21 cellular contexts compared by ENCODE assay signal in the genomic region with DNA sequence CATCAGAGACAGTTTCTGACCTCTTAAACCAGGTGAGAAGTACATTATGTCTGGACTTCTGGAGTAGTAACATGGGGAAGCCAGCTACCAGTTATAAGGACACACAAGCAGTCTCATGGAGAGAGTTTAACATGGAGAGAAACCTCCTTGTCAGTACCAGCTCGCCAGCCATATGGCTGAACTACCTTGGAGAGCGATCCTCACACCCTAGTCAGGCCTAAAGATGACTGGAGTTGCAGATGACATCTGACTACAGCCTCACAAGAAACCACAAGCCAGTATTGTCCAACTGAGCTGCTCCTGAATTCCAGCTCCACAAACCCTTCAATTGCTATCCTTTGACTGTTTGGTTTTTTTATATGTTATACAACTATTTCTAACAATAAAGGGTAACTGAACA. TPM values are rescaled to one million over a fixed set of nuclear protein-coding genes. Genes with fewer than 3 reads are reported as not detected.
DNase-seq lines count a peak whose midpoint lies in the region; ATAC-seq and TF ChIP-seq lines count a peak whose summit lies in the region.
"Had no signal": no experiment of that assay in that cellular context is flagged by ENCODE, and none has a peak within 500 bp of the region (broad histone marks: within the 10 kb centered on the region; RNA-seq: fewer than 3 reads in every experiment).

No MANE protein-coding gene starts in this region.

- no peaks in the 10 kb centered on the region for H4K20me1 ChIP-seq in DND-41 (ENCODE audit: insufficient read depth, low read length)
- H4K20me1 ChIP-seq: BLaER1 had no signal

- no peaks in the 10 kb centered on the region for H3K27me3 Mint-ChIP-seq in activated T-helper 1 cell treated with anti-CD3 and anti-CD28 coated beads, Interleukin-12 subunit alpha, Interleukin-12 subunit beta, Interleukin-2, Interleukin-4 antibody, amounts not matched to agents 30 ng/mL and 10 ng/mL and 1 ng/mL, durations not matched to agents 14 hours and 24 hours and 36 hours (ENCODE audit: insufficient read depth)
- H3K27me3 Mint-ChIP-seq: activated CD4-positive, alpha-beta T cell treated with anti-CD3 and anti-CD28 coated beads, Interleukin-2, amount 10 ng/mL, durations not matched to agents 24 days and 14 days; activated naive CD4-positive, alpha-beta T cell treated with anti-CD3 and anti-CD28 coated beads, Interleukin-2, amount 10 ng/mL, durations not matched to agents 7 days and 5 days had no signal

- no peak overlapping the region for H3K9ac ChIP-seq in DND-41 (ENCODE audit: low read depth, low read length)
- H3K9ac ChIP-seq: BLaER1 had no signal

- no peaks in the 10 kb centered on the region for H3K79me2 ChIP-seq in DND-41 (ENCODE audit: insufficient read depth, low read length)

- H3K4me3 Mint-ChIP-seq in activated T-helper 1 cell treated with anti-CD3 and anti-CD28 coated beads, Interleukin-12 subunit alpha, Interleukin-12 subunit beta, Interleukin-2, Interleukin-4 antibody, amounts not matched to agents 30 ng/mL and 10 ng/mL and 1 ng/mL, durations not matched to agents 14 hours and 24 hours and 36 hours = no peak overlapping the region
- H3K4me3 Mint-ChIP-seq: activated CD4-positive, alpha-beta T cell treated with anti-CD3 and anti-CD28 coated beads, Interleukin-2, amount 10 ng/mL, durations not matched to agents 24 days and 14 days; activated naive CD4-positive, alpha-beta T cell treated with anti-CD3 and anti-CD28 coated beads, Interleukin-2, amount 10 ng/mL, durations not matched to agents 7 days and 5 days had no signal

- ATAC-seq in DND-41 (ENCODE audit: insufficient read depth, low read depth) = peak; percentile 66
- ATAC-seq: body of pancreas, HepG2, left ventricle myocardium superior had no signal

- no peak for TF ChIP-seq POLR2A in NB4 (IDR thresholded peaks at IDR 0.05; ENCODE audit: extremely low read depth, insufficient read length)

- no peaks in the 10 kb centered on the region for H3K36me3 ChIP-seq in DND-41 (ENCODE audit: insufficient read depth, low read length)
- H3K36me3 ChIP-seq: BLaER1 had no signal

- H3K4me2 ChIP-seq in DND-41 (ENCODE audit: insufficient read depth, low read length) = no peak overlapping the region
- H3K4me2 ChIP-seq: BLaER1 had no signal

- intact Hi-C loops in activated T-helper 1 cell treated with anti-CD3 and anti-CD28 coated beads, Interleukin-12 subunit alpha, Interleukin-12 subunit beta, Interleukin-2, Interleukin-4 antibody, amounts not matched to agents 30 ng/mL and 10 ng/mL and 1 ng/mL, durations not matched to agents 14 hours and 24 hours and 36 hours (cut with micrococcal nuclease) = no loop called here

- H3K4me1 Mint-ChIP-seq in activated T-helper 1 cell treated with anti-CD3 and anti-CD28 coated beads, Interleukin-12 subunit alpha, Interleukin-12 subunit beta, Interleukin-2, Interleukin-4 antibody, amounts not matched to agents 30 ng/mL and 10 ng/mL and 1 ng/mL, durations not matched to agents 14 hours and 24 hours and 36 hours (ENCODE audit: low read depth) = no peaks in the 10 kb centered on the region
- H3K4me1 Mint-ChIP-seq: activated CD4-positive, alpha-beta T cell treated with anti-CD3 and anti-CD28 coated beads, Interleukin-2, amount 10 ng/mL, durations not matched to agents 24 days and 14 days; activated naive CD4-positive, alpha-beta T cell treated with anti-CD3 and anti-CD28 coated beads, Interleukin-2, amount 10 ng/mL, durations not matched to agents 7 days and 5 days had no signal

- H3K9me3 ChIP-seq in DND-41 (ENCODE audit: insufficient read depth, low read length, severe bottlenecking) = peaks cover 8% of the 10 kb centered on the region
- H3K9me3 ChIP-seq: BLaER1, body of pancreas had no signal

- H3K27me3 ChIP-seq in DND-41 (ENCODE audit: insufficient read depth, low read length, poor library complexity) = no peaks in the 10 kb centered on the region
- H3K27me3 ChIP-seq: BLaER1, body of pancreas had no signal

- peaks cover 7% of the 10 kb centered on the region for H3K9me3 Mint-ChIP-seq in activated T-helper 1 cell treated with anti-CD3 and anti-CD28 coated beads, Interleukin-12 subunit alpha, Interleukin-12 subunit beta, Interleukin-2, Interleukin-4 antibody, amounts not matched to agents 30 ng/mL and 10 ng/mL and 1 ng/mL, durations not matched to agents 14 hours and 24 hours and 36 hours
- H3K9me3 Mint-ChIP-seq: activated CD4-positive, alpha-beta T cell treated with anti-CD3 and anti-CD28 coated beads, Interleukin-2, amount 10 ng/mL, durations not matched to agents 24 days and 14 days had no signal

- H3K27ac Mint-ChIP-seq in activated T-helper 1 cell treated with anti-CD3 and anti-CD28 coated beads, Interleukin-12 subunit alpha, Interleukin-12 subunit beta, Interleukin-2, Interleukin-4 antibody, amounts not matched to agents 30 ng/mL and 10 ng/mL and 1 ng/mL, durations not matched to agents 14 hours and 24 hours and 36 hours = no peak overlapping the region
- H3K27ac Mint-ChIP-seq: activated CD4-positive, alpha-beta T cell treated with anti-CD3 and anti-CD28 coated beads, Interleukin-2, amount 10 ng/mL, durations not matched to agents 24 days and 14 days; activated naive CD4-positive, alpha-beta T cell treated with anti-CD3 and anti-CD28 coated beads, Interleukin-2, amount 10 ng/mL, durations not matched to agents 7 days and 5 days had no signal

- DNase-seq in DND-41 (peak; percentile 31), NB4 (ENCODE audit: low read depth) (peak; percentile 15), astrocyte of the hippocampus (ENCODE audit: low read depth, low spot score) (peak; percentile 37), iPS-NIHi7 (ENCODE audit: extremely low spot score) (peak; percentile 45), hepatic stellate cell (ENCODE audit: low spot score) (no peak), DMS 273 treated with DMSO at 0.1 percent for 48 hours (lab: John Stamatoyannopoulos, UW) (no peak)
- no peak for DNase-seq in activated CD8-positive, alpha-beta memory T cell treated with anti-CD3 and anti-CD28 coated beads, Interleukin-2, amount 50 U/mL, for 48 hours
- no peak for DNase-seq in activated T-helper 1 cell treated with anti-CD3 and anti-CD28 coated beads, Interleukin-12 subunit alpha, Interleukin-12 subunit beta, Interleukin-2, Interleukin-4 antibody, amounts not matched to agents 30 ng/mL and 10 ng/mL and 1 ng/mL, durations not matched to agents 14 hours and 24 hours and 36 hours (ENCODE audit: low spot score)
- DNase-seq: activated CD4-positive, alpha-beta T cell treated with anti-CD3 and anti-CD28 coated beads, Interleukin-2, amount 10 ng/mL, durations not matched to agents 24 days and 14 days; activated naive CD4-positive, alpha-beta T cell treated with anti-CD3 and anti-CD28 coated beads, Interleukin-2, amount 10 ng/mL, durations not matched to agents 7 days and 5 days; body of pancreas; Calu3; left ventricle myocardium superior; NCI-H82 had no signal

- H3K36me3 Mint-ChIP-seq in activated T-helper 1 cell treated with anti-CD3 and anti-CD28 coated beads, Interleukin-12 subunit alpha, Interleukin-12 subunit beta, Interleukin-2, Interleukin-4 antibody, amounts not matched to agents 30 ng/mL and 10 ng/mL and 1 ng/mL, durations not matched to agents 14 hours and 24 hours and 36 hours (ENCODE audit: low read depth) = no peaks in the 10 kb centered on the region
- H3K36me3 Mint-ChIP-seq: activated naive CD4-positive, alpha-beta T cell treated with anti-CD3 and anti-CD28 coated beads, Interleukin-2, amount 10 ng/mL, durations not matched to agents 7 days and 5 days had no signal

- TF ChIP-seq CTCF in DND-41 (IDR thresholded peaks at IDR 0.05; ENCODE audit: borderline replicate concordance, extremely low read depth, low read length, poor library complexity, severe bottlenecking) = no peak
- TF ChIP-seq CTCF in NB4 (IDR thresholded peaks at IDR 0.05; ENCODE audit: low read depth, low read length) = no peak

- no peak overlapping the region for H2AFZ ChIP-seq in DND-41 (ENCODE audit: low read depth, low read length)

- no peaks in the 10 kb centered on the region for H3K4me1 ChIP-seq in DND-41 (ENCODE audit: insufficient read depth, low read length)
- H3K4me1 ChIP-seq: BLaER1, body of pancreas had no signal

- no peak overlapping the region for H3K4me3 ChIP-seq in DND-41 (ENCODE audit: low read depth in 1 of 2, low read length in 2 of 2)
- no peak overlapping the region for H3K4me3 ChIP-seq in NB4 (ENCODE audit: low read depth, low read length)
- H3K4me3 ChIP-seq: BLaER1, body of pancreas had no signal

- no peak overlapping the region for H3K27ac ChIP-seq in DND-41 (ENCODE audit: low read length)
- H3K27ac ChIP-seq: BLaER1, body of pancreas had no signal

RNA-seq across cellular contexts. Expression of a gene that starts 49.8 kb away (rescaled TPM):
- not detected in 2 replicates for total RNA-seq in activated T-helper 1 cell treated with anti-CD3 and anti-CD28 coated beads, Interleukin-12 subunit alpha, Interleukin-12 subunit beta, Interleukin-2, Interleukin-4 antibody, amounts not matched to agents 30 ng/mL and 10 ng/mL and 1 ng/mL, durations not matched to agents 14 hours and 24 hours and 36 hours
- total RNA-seq: A673; activated CD4-positive, alpha-beta T cell treated with anti-CD3 and anti-CD28 coated beads, Interleukin-2, amount 10 ng/mL, durations not matched to agents 24 days and 14 days; body of pancreas; Calu3; fibroblast of villous mesenchyme; H4; HepG2; left ventricle myocardium superior; omental fat pad; temporal lobe had no signal

Comparison
In these comparisons a context has a peak if more than half of its experiments do, and no peak if none do; other contexts are left out.
1. DNase-seq: peak in DND-41 (single experiment), NB4 (single experiment), astrocyte of the hippocampus (single experiment) and iPS-NIHi7 (single experiment); none in hepatic stellate cell (single experiment), DMS 273 treated with DMSO at 0.1 percent for 48 hours (single experiment), activated CD8-positive, alpha-beta memory T cell treated with anti-CD3 and anti-CD28 coated beads, Interleukin-2, amount 50 U/mL, for 48 hours (single experiment) and activated T-helper 1 cell treated with anti-CD3 and anti-CD28 coated beads, Interleukin-12 subunit alpha, Interleukin-12 subunit beta, Interleukin-2, Interleukin-4 antibody, amounts not matched to agents 30 ng/mL and 10 ng/mL and 1 ng/mL, durations not matched to agents 14 hours and 24 hours and 36 hours (single experiment).